Comparison of ENCODE assay signal across 7 cellular contexts in genomic region chr2:163734911-163735691, GRCh38. TPM values are rescaled to one million over a fixed set of nuclear protein-coding genes. Genes with fewer than 3 reads are reported as not detected.
DNase-seq lines count a peak whose midpoint lies in the region; ATAC-seq and TF ChIP-seq lines count a peak whose summit lies in the region.

No MANE protein-coding gene starts in this region.

- H3K9me3 ChIP-seq in testis = no peaks in the 10 kb centered on the region

- H3K36me3 ChIP-seq in kidney epithelial cell (ENCODE audit: control insufficient read depth, insufficient read depth, low read length) (no peaks in the 10 kb centered on the region), testis (ENCODE audit: low read depth, missing control alignments) (no peaks in the 10 kb centered on the region)

- DNase-seq in LHCN-M2 (ENCODE audit: low read depth) (peak; percentile 48), astrocyte of the hippocampus (ENCODE audit: low read depth, low spot score) (peak; percentile 52), kidney epithelial cell (ENCODE audit: low read depth) (no peak), testis (no peak)
- no peak for DNase-seq in central memory CD4-positive, alpha-beta T cell

- TF ChIP-seq POLR2A in testis (IDR thresholded peaks at IDR 0.05) = no peak

- H3K27ac ChIP-seq in testis = peak overlapping the region; percentile 80 to 93

- H3K27me3 ChIP-seq in kidney epithelial cell (ENCODE audit: control insufficient read depth, insufficient read depth, low read length) (no peaks in the 10 kb centered on the region), testis (no peaks in the 10 kb centered on the region)

- intact Hi-C loops in testis (cut with DNase I; ENCODE audit: low total_unique reads) = no loop called here

- WGBS in testis, 2 donors = 1 to 2% methylated on average over 17 of the region's 17 CpGs

- TF ChIP-seq CTCF in kidney epithelial cell (IDR thresholded peaks at IDR 0.05; ENCODE audit: insufficient read depth, low read length, poor library complexity, severe bottlenecking) (no peak), testis (IDR thresholded peaks at IDR 0.05) (no peak)

- H3K4me3 ChIP-seq in kidney epithelial cell (ENCODE audit: low read depth, low read length) = peak overlapping the region; percentile 86
- peak overlapping the region; percentile 72 to 73 for H3K4me3 ChIP-seq in testis

- no peaks in the 10 kb centered on the region for H3K4me1 ChIP-seq in testis

- ATAC-seq in HG02885 (IDR thresholded peaks at IDR 0.05; ENCODE audit: poor library complexity, unreplicated experiment) = no peak
- no peak for ATAC-seq in GM19463 (IDR thresholded peaks at IDR 0.05; ENCODE audit: unreplicated experiment)

RNA-seq across cellular contexts. Expression of gene FIGN, which starts 0.7 kb away (rescaled TPM):
- 3.7 and 5.4 TPM in 2 replicates for total RNA-seq in LHCN-M2 (2014; rRNA removed)
- polyA plus RNA-seq in LHCN-M2 (2012) = 2.0 TPM
- total RNA-seq in kidney epithelial cell = 1.8 and 2.9 TPM in 2 replicates
- total RNA-seq in testis = 1 to 10 TPM; 3.6 to 3.9 TPM
- 3.5 TPM for polyA plus RNA-seq in testis (ENCODE audit: insufficient read depth, low read depth, low replicate concordance)

Comparison
In these comparisons a context has a peak if more than half of its experiments do, and no peak if none do; other contexts are left out.
1. DNase-seq: peak in LHCN-M2 (single experiment) and astrocyte of the hippocampus (single experiment); none in kidney epithelial cell (single experiment), testis (single experiment) and central memory CD4-positive, alpha-beta T cell (single experiment).